ENCODE assay signal across 18 cellular contexts in the genomic region with DNA sequence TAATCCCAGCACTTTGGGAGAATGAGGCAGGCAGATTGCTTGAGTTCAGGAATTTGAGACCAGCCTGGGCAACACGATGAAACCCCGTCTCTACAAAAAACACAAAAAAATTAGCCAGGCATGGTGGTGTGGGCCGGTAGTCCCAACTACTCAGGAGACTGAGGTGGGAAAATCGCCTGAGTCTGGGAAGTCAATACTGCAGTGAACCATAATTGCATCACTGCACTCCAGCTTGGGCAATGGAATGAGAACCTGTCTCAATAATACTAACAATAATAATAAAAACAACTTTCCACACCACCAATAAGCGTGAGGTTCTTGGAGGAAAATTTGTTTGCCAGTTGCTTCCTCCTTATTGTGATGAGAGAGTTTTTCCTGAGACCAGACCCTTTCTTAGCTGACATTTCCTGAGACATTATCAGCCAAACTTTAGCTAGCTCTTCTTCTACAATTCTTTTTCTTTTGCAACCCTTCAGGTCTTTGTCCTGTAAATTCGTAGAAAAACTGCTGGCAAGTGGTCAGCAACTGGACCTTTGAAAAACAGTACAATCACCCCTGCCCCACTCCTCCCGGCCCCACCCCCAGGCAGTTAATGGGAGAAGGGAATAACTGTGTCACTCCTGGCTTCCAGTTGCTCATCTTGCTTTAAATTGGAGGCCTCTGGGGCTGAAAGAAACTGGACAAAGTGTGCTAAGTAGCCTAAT. TPM values are rescaled to one million over a fixed set of nuclear protein-coding genes. Genes with fewer than 3 reads are reported as not detected.
DNase-seq lines count a peak whose midpoint lies in the region; ATAC-seq and TF ChIP-seq lines count a peak whose summit lies in the region.
"Had no signal": no experiment of that assay in that cellular context is flagged by ENCODE, and none has a peak within 500 bp of the region (broad histone marks: within the 10 kb centered on the region; RNA-seq: fewer than 3 reads in every experiment).

No MANE protein-coding gene starts in this region.

- H3K4me1 ChIP-seq in upper lobe of left lung (peaks cover 39 to 54% (median 45%) of the 10 kb centered on the region in 4 donors), mucosa of descending colon (ENCODE audit: low read depth) (peaks cover 7% of the 10 kb centered on the region)

- peak overlapping the region; percentile 36 for H3K27ac ChIP-seq in VCaP
- H3K27ac ChIP-seq in upper lobe of left lung = peak overlapping the region; percentile 16 to 73 (median 50)
- H3K27ac ChIP-seq: brain microvascular endothelial cell had no signal

- no peak overlapping the region for H3K4me3 ChIP-seq in upper lobe of left lung
- H3K4me3 ChIP-seq in mucosa of descending colon = no peak overlapping the region
- H3K4me3 ChIP-seq: HAP-1 had no signal

- H3K9me3 ChIP-seq in upper lobe of left lung (no peaks in the 10 kb centered on the region), mucosa of descending colon (no peaks in the 10 kb centered on the region)
- H3K9me3 ChIP-seq: Caco-2 had no signal

- no peaks in the 10 kb centered on the region for H3K27me3 ChIP-seq in upper lobe of left lung
- H3K27me3 ChIP-seq: brain microvascular endothelial cell had no signal

- 46 to 55% methylated on average over 7 of the region's 7 CpGs for WGBS in upper lobe of left lung, 2 donors

- TF ChIP-seq CTCF in VCaP (conservative IDR thresholded peaks at IDR 0.05) (no peak), upper lobe of left lung (IDR thresholded peaks at IDR 0.05) (no peak), mucosa of descending colon (IDR thresholded peaks at IDR 0.05) (no peak)

- intact Hi-C loops in posterior vena cava (cut with DNase I) = no loop called here
- intact Hi-C loops in mucosa of descending colon (cut with DNase I, micrococcal nuclease) = no loop called here

- no peak for TF ChIP-seq POLR2A in upper lobe of left lung (IDR thresholded peaks at IDR 0.05)

- no peak for TF ChIP-seq EP300 in upper lobe of left lung (IDR thresholded peaks at IDR 0.05)

- ATAC-seq in upper lobe of left lung (ENCODE audit: low FRiP score in 2 of 2) = peak in 1 of 2 donors; percentile 27
- ATAC-seq in mucosa of descending colon = no peak
- ATAC-seq: activated CD8-positive, alpha-beta T cell treated with anti-CD3 and anti-CD28 coated beads for 36 hours; activated T-cell treated with anti-CD3 and anti-CD28 coated beads, Interleukin-2, amount 50 U/mL, for 4 hours; natural killer cell had no signal

- H3K36me3 ChIP-seq in upper lobe of left lung (no peaks in the 10 kb centered on the region), mucosa of descending colon (ENCODE audit: low read depth) (no peaks in the 10 kb centered on the region)
- H3K36me3 ChIP-seq: brain microvascular endothelial cell, HAP-1 had no signal

- DNase-seq in fibroblast of gingiva (ENCODE audit: low read depth) (peak; percentile 36), posterior vena cava (ENCODE audit: low spot score) (peak; percentile 80), upper lobe of left lung (no peak), GDM1 (lab: John Stamatoyannopoulos, UW) (no peak), mucosa of descending colon (no peak)
- no peak for DNase-seq in activated CD4-positive, alpha-beta T cell treated with anti-CD3 and anti-CD28 coated beads for 1 hour
- DNase-seq: activated CD8-positive, alpha-beta T cell treated with anti-CD3 and anti-CD28 coated beads for 36 hours; activated T-cell treated with anti-CD3 and anti-CD28 coated beads, Interleukin-2, amount 50 U/mL, for 4 hours; brain microvascular endothelial cell; Caco-2; dermis blood vessel endothelial cell; EL; natural killer cell; NCI-H2029; NCI-H510A had no signal

RNA-seq across cellular contexts. Expression of a gene that starts 3.5 kb away (rescaled TPM):
- total RNA-seq in posterior vena cava (10 to 100 TPM; 50.2 to 53.5 TPM), upper lobe of left lung (100 to 1,000 TPM in 1 of 6 donors, 10 to 100 TPM in 5; 30.7 to 122 (median 55.0) TPM), mucosa of descending colon (10 to 100 TPM; 23.8 to 53.7 (median 31.7) TPM)

RNA-seq across cellular contexts. Expression of a gene that starts 12.7 kb away (rescaled TPM):
- total RNA-seq in posterior vena cava (10 to 100 TPM; 46.3 to 56.8 TPM), upper lobe of left lung (100 to 1,000 TPM in 1 of 6 donors, 10 to 100 TPM in 4, not detected in 1; 12.2 to 120 (median 55.8) TPM), mucosa of descending colon (10 to 100 TPM in 2 of 3 donors, 1 to 10 TPM in 1; 5.7 to 17.2 (median 10.3) TPM)
- total RNA-seq: activated CD8-positive, alpha-beta T cell treated with anti-CD3 and anti-CD28 coated beads for 36 hours; activated T-cell treated with anti-CD3 and anti-CD28 coated beads, Interleukin-2, amount 50 U/mL, for 4 hours; natural killer cell had no signal

RNA-seq across cellular contexts. Expression of a gene that starts 24.9 kb away (rescaled TPM):
- total RNA-seq in posterior vena cava (10 to 100 TPM; 25.9 to 35.1 TPM), upper lobe of left lung (10 to 100 TPM; 19.0 to 54.6 (median 36.7) TPM), mucosa of descending colon (10 to 100 TPM; 45.6 to 85.6 (median 83.3) TPM)

RNA-seq across cellular contexts. Expression of a gene that starts 32.1 kb away (rescaled TPM):
- under 1 TPM in 1 of 2 donors, not detected in 1; 0.05 TPM for total RNA-seq in posterior vena cava
- 1 to 10 TPM in 1 of 6 donors, under 1 TPM in 3, not detected in 2; 0.15 to 1.8 (median 0.26) TPM for total RNA-seq in upper lobe of left lung
- 10 to 100 TPM; 17.5 to 55.8 (median 32.4) TPM for total RNA-seq in mucosa of descending colon
- total RNA-seq: ureter had no signal

RNA-seq across cellular contexts. Expression of a gene that starts 50.1 kb away (rescaled TPM):
- total RNA-seq in posterior vena cava (10 to 100 TPM; 37.5 to 41.1 TPM), upper lobe of left lung (10 to 100 TPM; 23.3 to 95.3 (median 67.4) TPM), mucosa of descending colon (100 to 1,000 TPM in 2 of 3 donors, 10 to 100 TPM in 1; 92.7 to 151 (median 148) TPM)

Comparison
In these comparisons a context has a peak if more than half of its experiments do, and no peak if none do; other contexts are left out.
1. DNase-seq: peak in fibroblast of gingiva (single experiment) and posterior vena cava (single experiment); none in upper lobe of left lung (0 of 2), GDM1 (single experiment), mucosa of descending colon (0 of 3) and activated CD4-positive, alpha-beta T cell treated with anti-CD3 and anti-CD28 coated beads for 1 hour (single experiment).